In genomic region chr10:29691564-29692064, GRCh38 we compare ENCODE assay signal across 8 cellular contexts. TPM values are rescaled to one million over a fixed set of nuclear protein-coding genes. Genes with fewer than 3 reads are reported as not detected.
DNase-seq lines count a peak whose midpoint lies in the region; ATAC-seq and TF ChIP-seq lines count a peak whose summit lies in the region.
"Had no signal": no experiment of that assay in that cellular context is flagged by ENCODE, and none has a peak within 500 bp of the region (broad histone marks: within the 10 kb centered on the region; RNA-seq: fewer than 3 reads in every experiment).

No MANE protein-coding gene starts in this region.

- H3K9me3 Mint-ChIP-seq in activated CD4-positive, alpha-beta T cell treated with anti-CD3 and anti-CD28 coated beads, Interleukin-2, amount 10 ng/mL, durations not matched to agents 7 days and 5 days = no peaks in the 10 kb centered on the region

- peaks cover 28% of the 10 kb centered on the region for H3K4me1 Mint-ChIP-seq in activated CD4-positive, alpha-beta T cell treated with anti-CD3 and anti-CD28 coated beads, Interleukin-2, amount 10 ng/mL, durations not matched to agents 7 days and 5 days

- H3K27me3 Mint-ChIP-seq in activated CD4-positive, alpha-beta T cell treated with anti-CD3 and anti-CD28 coated beads, Interleukin-2, amount 10 ng/mL, durations not matched to agents 7 days and 5 days = no peaks in the 10 kb centered on the region

- H3K27me3 ChIP-seq in HUES6 (ENCODE audit: control insufficient read depth, insufficient read depth, low read length) (no peaks in the 10 kb centered on the region), breast epithelium (no peaks in the 10 kb centered on the region), transverse colon (no peaks in the 10 kb centered on the region)

- in situ Hi-C loops in transverse colon (cut with MboI; ENCODE audit: low pct_ligation_motif_present in 1 of 4, low pct_unique_long_range_greater_than_20kb in 1 of 4, low sequenced_read_pairs in 3 of 4) = no loop called here

- H3K9ac ChIP-seq in HUES6 (ENCODE audit: low read length) = peak overlapping the region; percentile 29

- no peak overlapping the region for H3K4me3 Mint-ChIP-seq in activated CD4-positive, alpha-beta T cell treated with anti-CD3 and anti-CD28 coated beads, Interleukin-2, amount 10 ng/mL, durations not matched to agents 7 days and 5 days

- no peak for TF ChIP-seq POLR2A in breast epithelium (IDR thresholded peaks at IDR 0.05)
- no peak for TF ChIP-seq POLR2A in transverse colon (IDR thresholded peaks at IDR 0.05)

- no peak for ATAC-seq in HG02981 (IDR thresholded peaks at IDR 0.05; ENCODE audit: unreplicated experiment)

- no peak for TF ChIP-seq EP300 in transverse colon (IDR thresholded peaks at IDR 0.05; ENCODE audit: low read depth)

- POLR2A ChIA-PET in activated CD4-positive, alpha-beta T cell treated with anti-CD3 and anti-CD28 coated beads, Interleukin-2, amount 10 ng/mL, durations not matched to agents 7 days and 5 days (lab: Charles Lee) = no interaction called here

- DNase-seq in breast epithelium (ENCODE audit: low spot score in 2 of 2) (no peak), left kidney (ENCODE audit: low read depth, low spot score) (peak; percentile 20), transverse colon (no peak), superior temporal gyrus (ENCODE audit: extremely low spot score) (no peak)
- no peak for DNase-seq in activated CD4-positive, alpha-beta T cell treated with anti-CD3 and anti-CD28 coated beads, Interleukin-2, amount 10 ng/mL, durations not matched to agents 7 days and 5 days
- DNase-seq: stimulated activated CD4-positive, alpha-beta T cell treated with anti-CD3 and anti-CD28 coated beads, Interleukin-2, amount 100 ng/mL, for 24 hours had no signal

- intact Hi-C loops in breast epithelium (cut with DNase I; ENCODE audit: low total_unique reads) = no loop called here
- intact Hi-C loops in transverse colon (cut with DNase I; ENCODE audit: low total_unique reads) = no loop called here

- H3K27ac ChIP-seq in HUES6 (ENCODE audit: low read depth, low read length) = peak overlapping the region; percentile 56
- H3K27ac ChIP-seq in breast epithelium = peak overlapping the region; percentile 57 to 75
- peak overlapping the region; percentile 46 to 73 (median 62) for H3K27ac ChIP-seq in transverse colon

- no peak overlapping the region for H3K27ac Mint-ChIP-seq in activated CD4-positive, alpha-beta T cell treated with anti-CD3 and anti-CD28 coated beads, Interleukin-2, amount 10 ng/mL, durations not matched to agents 7 days and 5 days

- H3K9me3 ChIP-seq in HUES6 (ENCODE audit: control insufficient read depth, insufficient read depth, low read depth, low read length) = no peaks in the 10 kb centered on the region
- H3K9me3 ChIP-seq in breast epithelium = no peaks in the 10 kb centered on the region
- no peaks in the 10 kb centered on the region for H3K9me3 ChIP-seq in transverse colon

- H3K4me3 ChIP-seq in HUES6 (ENCODE audit: low read depth, low read length) (peak overlapping the region; percentile 20), breast epithelium (peak overlapping the region in 2 of 3 donors; percentile 4 to 33), transverse colon (no peak overlapping the region)

- CTCF ChIA-PET in activated CD4-positive, alpha-beta T cell treated with anti-CD3 and anti-CD28 coated beads, Interleukin-2, amount 10 ng/mL, durations not matched to agents 7 days and 5 days (lab: Charles Lee) = interaction anchor here (1.4 kb wide), 1 partner anchor 9 kb away, joined by 3 read pairs; no protein-coding TSS in a partner anchor

- 58 to 69% methylated on average over 3 to 5 of the region's 5 CpGs for WGBS in transverse colon (ENCODE audit: low coverage in 1 of 2), 2 donors

- H3K36me3 ChIP-seq in HUES6 (ENCODE audit: control insufficient read depth, insufficient read depth, low read length) (no peaks in the 10 kb centered on the region), breast epithelium (no peaks in the 10 kb centered on the region), transverse colon (no peaks in the 10 kb centered on the region)

- peaks cover 2% of the 10 kb centered on the region for H3K36me3 Mint-ChIP-seq in activated CD4-positive, alpha-beta T cell treated with anti-CD3 and anti-CD28 coated beads, Interleukin-2, amount 10 ng/mL, durations not matched to agents 7 days and 5 days (ENCODE audit: low read depth)

- TF ChIP-seq CTCF in breast epithelium (IDR thresholded peaks at IDR 0.05) = no peak
- TF ChIP-seq CTCF in transverse colon (IDR thresholded peaks at IDR 0.05) = no peak

- H3K4me1 ChIP-seq in HUES6 (ENCODE audit: control insufficient read depth, insufficient read depth, low read length) = peaks cover 45% of the 10 kb centered on the region
- peaks cover 0 to 3% of the 10 kb centered on the region in 2 donors for H3K4me1 ChIP-seq in breast epithelium
- peaks cover 0 to 34% (median 14%) of the 10 kb centered on the region in 4 donors for H3K4me1 ChIP-seq in transverse colon

RNA-seq across cellular contexts. Expression of gene SVIL, which starts 56.8 kb away (rescaled TPM):
- total RNA-seq in breast epithelium (10 to 100 TPM; 25.8 to 69.5 (median 60.6) TPM), transverse colon (100 to 1,000 TPM; 146 to 192 (median 156) TPM)
- 10 to 100 TPM; 22.6 to 26.8 TPM for total RNA-seq in activated CD4-positive, alpha-beta T cell treated with anti-CD3 and anti-CD28 coated beads, Interleukin-2, amount 10 ng/mL, durations not matched to agents 7 days and 5 days

Comparison
In these comparisons a context has a peak if more than half of its experiments do, and no peak if none do; other contexts are left out.
1. H3K4me3 ChIP-seq: peak in HUES6 (single experiment) and breast epithelium (2 of 3); none in transverse colon (0 of 4).
2. Peak in every context shown above with its lines, with median percentiles within 50 percentile points of each other: H3K27ac ChIP-seq.